ENCODE assay signal across 29 cellular contexts in genomic region chr6:1925743-1926430, GRCh38.
"Had no signal": no experiment of that assay in that cellular context is flagged by ENCODE, and none has a peak within 500 bp of the region (broad histone marks: within the 10 kb centered on the region; RNA-seq: fewer than 3 reads in every experiment).

No MANE protein-coding gene starts in this region.

- H3K4me3 Mint-ChIP-seq: activated CD4-positive, alpha-beta memory T cell treated with anti-CD3 and anti-CD28 coated beads, Interleukin-2, amount 10 ng/mL, durations not matched to agents 7 days and 5 days; activated CD4-positive, alpha-beta T cell treated with anti-CD3 and anti-CD28 coated beads, Interleukin-2, amount 10 ng/mL, durations not matched to agents 7 days and 5 days; activated naive CD4-positive, alpha-beta T cell treated with anti-CD3 and anti-CD28 coated beads, Interleukin-2, amount 10 ng/mL, durations not matched to agents 7 days and 5 days; activated naive CD8-positive, alpha-beta T cell treated with anti-CD3 and anti-CD28 coated beads, Interleukin-2, amount 10 ng/mL, durations not matched to agents 7 days and 5 days; activated T-cell treated with anti-CD3 and anti-CD28 coated beads, Interleukin-2, amount 50 U/mL, for 24 hours; activated T-helper 1 cell treated with anti-CD3 and anti-CD28 coated beads, Interleukin-12 subunit alpha, Interleukin-12 subunit beta, Interleukin-2, Interleukin-4 antibody, amounts not matched to agents 30 ng/mL and 10 ng/mL and 1 ng/mL, durations not matched to agents 14 hours and 24 hours and 36 hours; brain; effector memory CD8-positive, alpha-beta T cell had no signal

- H3K27me3 ChIP-seq: ascending aorta, breast epithelium, cardiac muscle cell, esophagus squamous epithelium, gastroesophageal sphincter, heart right ventricle had no signal

- H3K27me3 Mint-ChIP-seq: activated CD4-positive, alpha-beta memory T cell treated with anti-CD3 and anti-CD28 coated beads, Interleukin-2, amount 10 ng/mL, durations not matched to agents 7 days and 5 days; activated CD4-positive, alpha-beta T cell treated with anti-CD3 and anti-CD28 coated beads, Interleukin-2, amount 10 ng/mL, durations not matched to agents 7 days and 5 days; activated naive CD4-positive, alpha-beta T cell treated with anti-CD3 and anti-CD28 coated beads, Interleukin-2, amount 10 ng/mL, durations not matched to agents 7 days and 5 days; activated naive CD8-positive, alpha-beta T cell treated with anti-CD3 and anti-CD28 coated beads, Interleukin-2, amount 10 ng/mL, durations not matched to agents 7 days and 5 days; activated T-cell treated with anti-CD3 and anti-CD28 coated beads, Interleukin-2, amount 50 U/mL, for 24 hours; effector memory CD8-positive, alpha-beta T cell had no signal

- ATAC-seq: activated naive CD4-positive, alpha-beta T cell treated with anti-CD3 and anti-CD28 coated beads, Interleukin-2, amount 50 U/mL, for 72 hours; effector memory CD8-positive, alpha-beta T cell; gastroesophageal sphincter; heart right ventricle had no signal

- H3K36me3 ChIP-seq: ascending aorta, breast epithelium, cardiac muscle cell, gastroesophageal sphincter, heart right ventricle had no signal

- DNase-seq: activated CD4-positive, alpha-beta memory T cell treated with anti-CD3 and anti-CD28 coated beads, Interleukin-2, amount 10 ng/mL, durations not matched to agents 7 days and 5 days; activated CD4-positive, alpha-beta T cell treated with anti-CD3 and anti-CD28 coated beads for 1 hour; activated CD4-positive, alpha-beta T cell treated with anti-CD3 and anti-CD28 coated beads for 4 hours; activated CD4-positive, alpha-beta T cell treated with anti-CD3 and anti-CD28 coated beads, Interleukin-2, amount 10 ng/mL, durations not matched to agents 7 days and 5 days; activated CD4-positive, alpha-beta T cell treated with anti-CD3 and anti-CD28 coated beads, Interleukin-2, amount 50 U/mL, for 4 hours; activated CD8-positive, alpha-beta memory T cell treated with anti-CD3 and anti-CD28 coated beads, Interleukin-2, amount 50 U/mL, for 48 hours; activated effector memory CD4-positive, alpha-beta T cell treated with anti-CD3 and anti-CD28 coated beads, Interleukin-2, amount 50 U/mL, for 16 hours; activated naive CD4-positive, alpha-beta T cell treated with anti-CD3 and anti-CD28 coated beads, Interleukin-2, amount 10 ng/mL, durations not matched to agents 7 days and 5 days; activated naive CD8-positive, alpha-beta T cell treated with anti-CD3 and anti-CD28 coated beads, Interleukin-2, amount 10 ng/mL, durations not matched to agents 7 days and 5 days; activated T-cell treated with anti-CD3 and anti-CD28 coated beads for 4 hours; activated T-cell treated with anti-CD3 and anti-CD28 coated beads, Interleukin-2, amount 50 U/mL, for 24 hours; central memory CD4-positive, alpha-beta T cell; cortex of kidney; dermis blood vessel endothelial cell; effector CD4-positive, alpha-beta T cell; effector memory CD8-positive, alpha-beta T cell; erythroblast; esophagus squamous epithelium; foreskin melanocyte; heart right ventricle; T-helper 2 cell had no signal

- H3K9me3 ChIP-seq: ascending aorta, breast epithelium, esophagus squamous epithelium, gastroesophageal sphincter, heart right ventricle had no signal

- H3K4me1 ChIP-seq: breast epithelium, esophagus squamous epithelium, gastroesophageal sphincter, heart right ventricle had no signal

- H3K4me1 Mint-ChIP-seq: activated CD4-positive, alpha-beta memory T cell treated with anti-CD3 and anti-CD28 coated beads, Interleukin-2, amount 10 ng/mL, durations not matched to agents 7 days and 5 days; activated CD4-positive, alpha-beta T cell treated with anti-CD3 and anti-CD28 coated beads, Interleukin-2, amount 10 ng/mL, durations not matched to agents 7 days and 5 days; activated naive CD4-positive, alpha-beta T cell treated with anti-CD3 and anti-CD28 coated beads, Interleukin-2, amount 10 ng/mL, durations not matched to agents 7 days and 5 days; activated naive CD8-positive, alpha-beta T cell treated with anti-CD3 and anti-CD28 coated beads, Interleukin-2, amount 10 ng/mL, durations not matched to agents 7 days and 5 days had no signal

- H3K9me3 Mint-ChIP-seq: activated naive CD4-positive, alpha-beta T cell treated with anti-CD3 and anti-CD28 coated beads, Interleukin-2, amount 50 U/mL, for 72 hours; activated T-cell treated with anti-CD3 and anti-CD28 coated beads, Interleukin-2, amount 50 U/mL, for 24 hours; activated T-helper 1 cell treated with anti-CD3 and anti-CD28 coated beads, Interleukin-12 subunit alpha, Interleukin-12 subunit beta, Interleukin-2, Interleukin-4 antibody, amounts not matched to agents 30 ng/mL and 10 ng/mL and 1 ng/mL, durations not matched to agents 14 hours and 24 hours and 36 hours; effector memory CD8-positive, alpha-beta T cell had no signal

- H3K4me3 ChIP-seq: ascending aorta, breast epithelium, cardiac muscle cell, esophagus squamous epithelium, gastroesophageal sphincter, heart right ventricle had no signal

- H3K27ac Mint-ChIP-seq: activated CD4-positive, alpha-beta memory T cell treated with anti-CD3 and anti-CD28 coated beads, Interleukin-2, amount 10 ng/mL, durations not matched to agents 7 days and 5 days; activated CD4-positive, alpha-beta T cell treated with anti-CD3 and anti-CD28 coated beads, Interleukin-2, amount 10 ng/mL, durations not matched to agents 7 days and 5 days; activated naive CD4-positive, alpha-beta T cell treated with anti-CD3 and anti-CD28 coated beads, Interleukin-2, amount 10 ng/mL, durations not matched to agents 7 days and 5 days; activated naive CD4-positive, alpha-beta T cell treated with anti-CD3 and anti-CD28 coated beads, Interleukin-2, amount 50 U/mL, for 72 hours; activated naive CD8-positive, alpha-beta T cell treated with anti-CD3 and anti-CD28 coated beads, Interleukin-2, amount 10 ng/mL, durations not matched to agents 7 days and 5 days; activated T-cell treated with anti-CD3 and anti-CD28 coated beads, Interleukin-2, amount 50 U/mL, for 24 hours; activated T-helper 1 cell treated with anti-CD3 and anti-CD28 coated beads, Interleukin-12 subunit alpha, Interleukin-12 subunit beta, Interleukin-2, Interleukin-4 antibody, amounts not matched to agents 30 ng/mL and 10 ng/mL and 1 ng/mL, durations not matched to agents 14 hours and 24 hours and 36 hours; activated T-helper 2 cell treated with anti-CD3 and anti-CD28 coated beads, Interferon-gamma antibody, Interleukin-2, Interleukin-4, amounts not matched to agents 10 μg/mL and 5 μg/mL and 100 μg/mL, durations not matched to agents 14 hours and 24 hours and 36 hours; brain; effector memory CD8-positive, alpha-beta T cell had no signal

- H3K27ac ChIP-seq: ascending aorta, breast epithelium, cardiac muscle cell, esophagus squamous epithelium, gastroesophageal sphincter, heart right ventricle had no signal
